Comparison of ENCODE assay signal across 19 cellular contexts in the genomic region with DNA sequence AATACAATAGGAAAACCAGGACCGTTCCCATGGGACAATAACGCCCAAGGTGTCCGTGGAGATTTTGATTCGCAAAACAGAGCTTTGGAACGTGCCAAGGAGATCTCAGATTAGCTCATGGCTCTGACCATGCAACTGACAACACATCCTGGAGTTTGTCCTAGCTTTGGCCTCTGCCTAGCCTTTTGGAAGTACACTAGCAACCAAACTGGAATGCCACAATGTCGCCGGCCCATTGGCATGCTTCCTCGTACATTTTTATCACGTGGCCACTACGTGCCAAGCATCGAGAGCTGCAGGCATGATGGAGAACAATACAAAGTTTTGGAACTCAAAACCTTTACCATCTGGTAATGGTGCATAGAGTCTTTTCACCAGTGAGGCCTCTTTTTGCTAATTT.
"Had no signal": no experiment of that assay in that cellular context is flagged by ENCODE, and none has a peak within 500 bp of the region (broad histone marks: within the 10 kb centered on the region; RNA-seq: fewer than 3 reads in every experiment).

No MANE protein-coding gene starts in this region.

- FAIRE-seq: keratinocyte had no signal

- H3K4me3 ChIP-seq: esophagus squamous epithelium, pancreas, spleen, thyroid gland had no signal

- H3K36me3 ChIP-seq: pancreas, spleen, thyroid gland had no signal

- H3K4me1 ChIP-seq: esophagus squamous epithelium, pancreas, spleen, thyroid gland had no signal

- DNase-seq: activated B cell treated with CpG ODN at 0.5 μM for 24 hours; activated CD4-positive, alpha-beta memory T cell treated with anti-CD3 and anti-CD28 coated beads, Interleukin-2, amount 10 ng/mL, durations not matched to agents 7 days and 5 days; activated CD4-positive, alpha-beta T cell treated with anti-CD3 and anti-CD28 coated beads for 48 hours; activated naive CD4-positive, alpha-beta T cell treated with Interleukin-2 at 50 U/mL for 16 hours; activated naive CD8-positive, alpha-beta T cell treated with anti-CD3 and anti-CD28 coated beads, Interleukin-2, amount 10 ng/mL, durations not matched to agents 7 days and 5 days; activated T-cell treated with anti-CD3 and anti-CD28 coated beads, Interleukin-2, amount 50 U/mL, for 24 hours; cortex of kidney; effector CD4-positive, alpha-beta T cell; esophagus squamous epithelium; mesenchymal stem cell; naive thymus-derived CD8-positive, alpha-beta T cell; pancreas; spleen; stimulated activated naive CD4-positive, alpha-beta T cell; T-helper 1 cell; T-helper 9 cell; thyroid gland had no signal

- ATAC-seq: left lobe of liver; naive thymus-derived CD8-positive, alpha-beta T cell; pancreas had no signal

- H3K9me3 ChIP-seq: esophagus squamous epithelium, pancreas, spleen, thyroid gland had no signal

- H3K27ac ChIP-seq: esophagus squamous epithelium, pancreas, spleen, thyroid gland had no signal

- H3K27me3 ChIP-seq: esophagus squamous epithelium, pancreas, spleen, thyroid gland had no signal
